ENCODE assay signal across 8 cellular contexts in the genomic region with DNA sequence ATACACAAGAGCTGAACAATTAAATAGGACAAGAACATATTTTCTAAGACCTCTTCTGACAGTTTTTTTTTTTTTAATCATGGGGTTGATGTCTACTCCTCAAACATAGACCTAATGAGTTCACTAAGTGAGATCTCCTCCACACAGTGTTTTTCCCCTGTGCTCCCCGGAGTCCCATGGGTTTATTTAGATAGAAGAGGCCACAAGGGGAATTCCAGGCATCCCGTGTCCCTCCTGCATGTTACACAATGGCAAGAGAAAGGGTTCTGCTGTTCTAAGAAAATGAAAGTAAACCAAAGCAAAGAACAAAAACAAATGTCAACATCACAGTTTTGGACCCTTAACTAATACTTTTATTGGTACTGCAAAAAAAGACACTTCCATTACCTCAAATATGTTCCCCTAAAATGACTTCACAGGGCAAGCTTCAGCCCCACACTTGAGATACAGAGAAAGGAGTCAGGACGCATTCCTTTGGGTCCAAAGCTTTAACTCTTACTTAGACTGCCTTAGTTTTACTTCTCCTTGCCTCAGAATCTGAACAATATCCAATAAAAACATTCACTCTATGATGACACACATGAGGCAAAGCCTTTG. TPM values are rescaled to one million over a fixed set of nuclear protein-coding genes. Genes with fewer than 3 reads are reported as not detected.
DNase-seq lines count a peak whose midpoint lies in the region; ATAC-seq and TF ChIP-seq lines count a peak whose summit lies in the region.
"Not testable (repeated sequence)": the region's sequence is repeated elsewhere in the genome, so short reads cannot be mapped to it uniquely, and the experiment has no call there.

No MANE protein-coding gene starts in this region.

- DNase-seq in AG20443 (ENCODE audit: low spot score): peak; percentile 6
- DNase-seq in fibroblast of peridontal ligament (ENCODE audit: extremely low read depth): peak; percentile 21
- not testable (repeated sequence) for DNase-seq in osteoblast (ENCODE audit: insufficient read length, low spot score, missing footprints)

- not testable (repeated sequence) for H3K9me3 ChIP-seq in osteoblast (ENCODE audit: low read depth, low read length)

- H3K4me1 ChIP-seq in osteoblast (ENCODE audit: insufficient read depth, low read length): not testable (repeated sequence)

- not testable (repeated sequence) for H3K79me2 ChIP-seq in osteoblast (ENCODE audit: insufficient read depth, low read length)

- not testable (repeated sequence) for H4K20me1 ChIP-seq in osteoblast (ENCODE audit: insufficient read depth, low read length)

- not testable (repeated sequence) for H3K36me3 ChIP-seq in osteoblast (ENCODE audit: insufficient read depth, low read length)

- ATAC-seq in GM18873 (IDR thresholded peaks at IDR 0.05; ENCODE audit: low FRiP score, unreplicated experiment): peak; percentile 80
- ATAC-seq in GM21619 (IDR thresholded peaks at IDR 0.05; ENCODE audit: unreplicated experiment): peak; percentile 89
- ATAC-seq in HG02852 (IDR thresholded peaks at IDR 0.05; ENCODE audit: unreplicated experiment): peak; percentile 93
- peak; percentile 72 for ATAC-seq in HG03354 (IDR thresholded peaks at IDR 0.05; ENCODE audit: poor library complexity, severe bottlenecking, unreplicated experiment)

- not testable (repeated sequence) for TF ChIP-seq CTCF in WI38 (IDR thresholded peaks at IDR 0.05; ENCODE audit: low read depth, low read length); osteoblast (IDR thresholded peaks at IDR 0.05; ENCODE audit: extremely low read depth, low read depth, low read length)

- H3K27ac ChIP-seq in osteoblast (ENCODE audit: low read depth, low read length): not testable (repeated sequence)

- H2AFZ ChIP-seq in osteoblast (ENCODE audit: low read length): peak overlapping the region; percentile 78

- H3K27me3 ChIP-seq in osteoblast (ENCODE audit: insufficient read depth, low read length): not testable (repeated sequence)

- H3K4me2 ChIP-seq in osteoblast (ENCODE audit: insufficient read depth, low read length): peak overlapping the region; percentile 45

- H3K4me3 ChIP-seq in WI38 (ENCODE audit: low read depth, low read length): 0 out of 2 replicates have a peak overlapping the region, but pooled peaks have one; percentile 27
- H3K4me3 ChIP-seq in osteoblast (ENCODE audit: insufficient read depth, low read length): peak overlapping the region; percentile 19

RNA-seq across cellular contexts. Expression of gene WASHC2C, which starts 16.8 kb away (rescaled TPM):
- total RNA-seq in osteoblast: 69.5 and 88.7 TPM in 2 replicates

RNA-seq across cellular contexts. Expression of gene ZFAND4, which starts 37.7 kb away (rescaled TPM):
- 8.3 and 10.9 TPM in 2 replicates for total RNA-seq in osteoblast
